Comparison of ENCODE assay signal across 8 cellular contexts in the genomic region with DNA sequence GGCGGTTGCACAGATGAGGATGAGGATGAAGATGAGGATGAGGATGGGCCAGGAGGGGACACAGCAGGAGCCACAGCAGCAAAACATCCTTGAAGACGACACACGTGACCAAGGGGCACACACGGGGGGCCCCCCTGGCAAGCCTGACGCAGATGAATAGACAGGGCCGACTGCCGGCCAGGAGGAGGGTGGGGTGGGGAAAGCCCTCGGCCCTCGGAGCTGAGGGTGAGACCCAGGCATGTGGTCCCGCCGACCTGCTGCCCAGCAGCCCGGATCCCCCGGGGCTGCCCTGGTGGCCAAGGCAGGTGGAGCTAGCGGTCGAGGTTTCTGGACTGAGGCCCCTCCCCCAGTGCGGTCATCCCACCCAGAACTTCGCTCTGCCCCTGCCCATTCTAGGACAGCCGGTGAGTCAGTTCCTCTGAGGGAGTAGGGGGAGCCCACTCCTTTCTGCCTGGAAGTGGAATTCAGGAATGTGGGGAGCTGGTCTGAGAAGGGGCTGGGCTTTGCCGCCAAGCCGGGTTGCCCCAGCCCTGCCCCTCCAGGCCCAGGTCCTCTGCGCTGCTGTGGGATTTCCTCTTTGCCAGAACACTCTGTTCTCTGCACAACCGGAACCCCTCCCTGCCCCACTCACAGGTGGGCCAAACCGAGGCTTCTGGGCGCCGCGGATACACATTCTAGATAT. TPM values are rescaled to one million over a fixed set of nuclear protein-coding genes. Genes with fewer than 3 reads are reported as not detected.
DNase-seq lines count a peak whose midpoint lies in the region; TF ChIP-seq lines count a peak whose summit lies in the region.

No MANE protein-coding gene starts in this region.

- no peak for TF ChIP-seq RAD21 in liver (IDR thresholded peaks at IDR 0.05)

- H3K4me3 ChIP-seq in liver (ENCODE audit: low read depth in 1 of 3, low read length in 3 of 3), result no peak overlapping the region
- H3K4me3 ChIP-seq in thyroid gland (replicated peaks in 1 of 3), result no peak overlapping the region

- H3K4me1 ChIP-seq in liver (ENCODE audit: control insufficient read depth in 4 of 4, insufficient read depth in 4 of 4, low read length in 3 of 4) (peaks cover 3 to 57% (median 22%) of the 10 kb centered on the region in 4 donors), thyroid gland (peaks cover 24 to 75% of the 10 kb centered on the region in 2 donors)

- H3K27me3 ChIP-seq in liver (ENCODE audit: control insufficient read depth in 4 of 4, insufficient read depth in 4 of 4, low read length in 3 of 4) (no peaks in the 10 kb centered on the region), thyroid gland (no peaks in the 10 kb centered on the region)

- intact Hi-C loops in thyroid gland (cut with DNase I), result loop anchor here (10.0 kb wide), 2 partner anchors 97 to 157 kb away; no protein-coding TSS in a partner anchor

- H3K27ac ChIP-seq in liver (ENCODE audit: low read depth in 1 of 2, low read length in 2 of 2) (peak overlapping the region; percentile 23 to 32), thyroid gland (peak overlapping the region; percentile 89 to 95 (median 93))

- H3K9ac ChIP-seq in liver (ENCODE audit: low read depth in 1 of 2, low read length in 2 of 2), result no peak overlapping the region

- DNase-seq in stimulated activated CD4-positive, alpha-beta T cell treated with anti-CD3 and anti-CD28 coated beads, Interleukin-15, amount 100 ng/mL, for 24 hours, result peak; percentile 34
- DNase-seq in stimulated activated CD4-positive, alpha-beta T cell treated with anti-CD3 and anti-CD28 coated beads, Interleukin-1b, Interleukin-23, amount 100 ng/mL, for 48 hours, result no peak
- peak; percentile 76 for DNase-seq in brain pericyte (ENCODE audit: low read depth, low spot score)
- DNase-seq in thyroid gland, result peak; percentile 40 to 44
- no peak for DNase-seq in dedifferentiated amniotic fluid mesenchymal stem cell (ENCODE audit: extremely low spot score)
- no peak for DNase-seq in NCI-H510A (lab: John Stamatoyannopoulos, UW)

- TF ChIP-seq CTCF in liver (IDR thresholded peaks at IDR 0.05; ENCODE audit: low read depth, low read length, missing input control) (no peak), thyroid gland (IDR thresholded peaks at IDR 0.05) (peak in 3 of 6 experiments; percentile 12 to 22 (median 14))

- no peaks in the 10 kb centered on the region for H3K9me3 ChIP-seq in liver (ENCODE audit: control insufficient read depth in 4 of 4, low read length in 3 of 4)
- H3K9me3 ChIP-seq in thyroid gland, result no peaks in the 10 kb centered on the region

- H3K36me3 ChIP-seq in liver (ENCODE audit: control insufficient read depth in 4 of 4, insufficient read depth in 3 of 4, low read depth in 1 of 4, low read length in 3 of 4) (no peaks in the 10 kb centered on the region), thyroid gland (no peaks in the 10 kb centered on the region)

- no peak for TF ChIP-seq POLR2A in thyroid gland (IDR thresholded peaks at IDR 0.05)

- WGBS in liver, result 61% methylated on average over 26 of the region's 26 CpGs
- WGBS in thyroid gland, 2 donors, result 20 to 32% methylated on average over 24 to 25 of the region's 26 CpGs

TF ChIP-seq in PFSK-1, 5 proteins besides CTCF, POLR2A, EP300 and RAD21:
- TF ChIP-seq FOXP2 (optimal IDR thresholded peaks at IDR 0.05; ENCODE audit: borderline replicate concordance, extremely low read depth, extremely low read length, insufficient read depth), result peak; percentile 55
- TF ChIP-seq SIN3A (IDR thresholded peaks at IDR 0.05; ENCODE audit: borderline replicate concordance, insufficient read depth, low read length), result no peak
- TF ChIP-seq TAF1 (IDR thresholded peaks at IDR 0.05; ENCODE audit: borderline replicate concordance, insufficient read depth, low read length), result no peak
- TF ChIP-seq POLR2AphosphoS5 (IDR thresholded peaks at IDR 0.05; ENCODE audit: low read depth, low read length), result no peak

TF ChIP-seq in liver, 16 proteins besides CTCF, POLR2A, EP300 and RAD21:
- no peak for TF ChIP-seq RXRA (IDR thresholded peaks at IDR 0.05)
- TF ChIP-seq, protein P1, sequence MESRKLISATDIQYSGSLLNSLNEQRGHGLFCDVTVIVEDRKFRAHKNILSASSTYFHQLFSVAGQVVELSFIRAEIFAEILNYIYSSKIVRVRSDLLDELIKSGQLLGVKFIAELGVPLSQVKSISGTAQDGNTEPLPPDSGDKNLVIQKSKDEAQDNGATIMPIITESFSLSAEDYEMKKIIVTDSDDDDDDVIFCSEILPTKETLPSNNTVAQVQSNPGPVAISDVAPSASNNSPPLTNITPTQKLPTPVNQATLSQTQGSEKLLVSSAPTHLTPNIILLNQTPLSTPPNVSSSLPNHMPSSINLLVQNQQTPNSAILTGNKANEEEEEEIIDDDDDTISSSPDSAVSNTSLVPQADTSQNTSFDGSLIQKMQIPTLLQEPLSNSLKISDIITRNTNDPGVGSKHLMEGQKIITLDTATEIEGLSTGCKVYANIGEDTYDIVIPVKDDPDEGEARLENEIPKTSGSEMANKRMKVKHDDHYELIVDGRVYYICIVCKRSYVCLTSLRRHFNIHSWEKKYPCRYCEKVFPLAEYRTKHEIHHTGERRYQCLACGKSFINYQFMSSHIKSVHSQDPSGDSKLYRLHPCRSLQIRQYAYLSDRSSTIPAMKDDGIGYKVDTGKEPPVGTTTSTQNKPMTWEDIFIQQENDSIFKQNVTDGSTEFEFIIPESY (IDR thresholded peaks at IDR 0.05), result no peak
- no peak for TF ChIP-seq HNF4G (IDR thresholded peaks at IDR 0.05)
- TF ChIP-seq, protein P2, sequence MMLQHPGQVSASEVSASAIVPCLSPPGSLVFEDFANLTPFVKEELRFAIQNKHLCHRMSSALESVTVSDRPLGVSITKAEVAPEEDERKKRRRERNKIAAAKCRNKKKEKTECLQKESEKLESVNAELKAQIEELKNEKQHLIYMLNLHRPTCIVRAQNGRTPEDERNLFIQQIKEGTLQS (IDR thresholded peaks at IDR 0.05), result no peak
- no peak for TF ChIP-seq FOXA1 (IDR thresholded peaks at IDR 0.05)
- no peak for TF ChIP-seq HNF4A (conservative IDR thresholded peaks at IDR 0.05)
- TF ChIP-seq FOXA2 (IDR thresholded peaks at IDR 0.05), result no peak
- TF ChIP-seq JUND (IDR thresholded peaks at IDR 0.05), result no peak
- no peak for TF ChIP-seq EGR1 (IDR thresholded peaks at IDR 0.05; ENCODE audit: low read depth in 2 of 2)
- TF ChIP-seq, protein P3, sequence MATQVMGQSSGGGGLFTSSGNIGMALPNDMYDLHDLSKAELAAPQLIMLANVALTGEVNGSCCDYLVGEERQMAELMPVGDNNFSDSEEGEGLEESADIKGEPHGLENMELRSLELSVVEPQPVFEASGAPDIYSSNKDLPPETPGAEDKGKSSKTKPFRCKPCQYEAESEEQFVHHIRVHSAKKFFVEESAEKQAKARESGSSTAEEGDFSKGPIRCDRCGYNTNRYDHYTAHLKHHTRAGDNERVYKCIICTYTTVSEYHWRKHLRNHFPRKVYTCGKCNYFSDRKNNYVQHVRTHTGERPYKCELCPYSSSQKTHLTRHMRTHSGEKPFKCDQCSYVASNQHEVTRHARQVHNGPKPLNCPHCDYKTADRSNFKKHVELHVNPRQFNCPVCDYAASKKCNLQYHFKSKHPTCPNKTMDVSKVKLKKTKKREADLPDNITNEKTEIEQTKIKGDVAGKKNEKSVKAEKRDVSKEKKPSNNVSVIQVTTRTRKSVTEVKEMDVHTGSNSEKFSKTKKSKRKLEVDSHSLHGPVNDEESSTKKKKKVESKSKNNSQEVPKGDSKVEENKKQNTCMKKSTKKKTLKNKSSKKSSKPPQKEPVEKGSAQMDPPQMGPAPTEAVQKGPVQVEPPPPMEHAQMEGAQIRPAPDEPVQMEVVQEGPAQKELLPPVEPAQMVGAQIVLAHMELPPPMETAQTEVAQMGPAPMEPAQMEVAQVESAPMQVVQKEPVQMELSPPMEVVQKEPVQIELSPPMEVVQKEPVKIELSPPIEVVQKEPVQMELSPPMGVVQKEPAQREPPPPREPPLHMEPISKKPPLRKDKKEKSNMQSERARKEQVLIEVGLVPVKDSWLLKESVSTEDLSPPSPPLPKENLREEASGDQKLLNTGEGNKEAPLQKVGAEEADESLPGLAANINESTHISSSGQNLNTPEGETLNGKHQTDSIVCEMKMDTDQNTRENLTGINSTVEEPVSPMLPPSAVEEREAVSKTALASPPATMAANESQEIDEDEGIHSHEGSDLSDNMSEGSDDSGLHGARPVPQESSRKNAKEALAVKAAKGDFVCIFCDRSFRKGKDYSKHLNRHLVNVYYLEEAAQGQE (IDR thresholded peaks at IDR 0.05), result no peak
- TF ChIP-seq NR2F2 (IDR thresholded peaks at IDR 0.05), result no peak
- no peak for TF ChIP-seq TAF1 (conservative IDR thresholded peaks at IDR 0.05)
- no peak for TF ChIP-seq GABPA (IDR thresholded peaks at IDR 0.05 in 1 of 2, conservative IDR thresholded peaks at IDR 0.05 in 1 of 2)
- TF ChIP-seq SP1 (IDR thresholded peaks at IDR 0.05), result no peak

RNA-seq across cellular contexts. Expression of a gene that starts 9.9 kb away (rescaled TPM):
- 0.39 TPM for polyA plus RNA-seq in PFSK-1 (2012; ENCODE audit: insufficient read length, low read depth)
- total RNA-seq in liver (1 to 10 TPM; 1.6 to 7.8 TPM), thyroid gland (10 to 100 TPM; 14.7 to 32.3 (median 25.6) TPM)
- polyA plus RNA-seq in liver, result 1 to 10 TPM in 1 of 2 donors, under 1 TPM in 1; 0.83 to 1.2 TPM

RNA-seq across cellular contexts. Expression of a gene that starts 12.3 kb away (rescaled TPM):
- polyA plus RNA-seq in PFSK-1 (2012; ENCODE audit: insufficient read length, low read depth), result 0.88 TPM
- total RNA-seq in liver, result 1 to 10 TPM in 1 of 2 donors, under 1 TPM in 1; 0.75 to 1.0 TPM
- under 1 TPM in 1 of 2 donors, not detected in 1; 0.63 TPM for polyA plus RNA-seq in liver
- 1 to 10 TPM; 1.5 to 8.3 (median 4.2) TPM for total RNA-seq in thyroid gland

RNA-seq across cellular contexts. Expression of a gene that starts 26.3 kb away (rescaled TPM):
- polyA plus RNA-seq in PFSK-1 (2012; ENCODE audit: insufficient read length, low read depth), result 19.3 TPM
- total RNA-seq in liver, result 1 to 10 TPM; 3.6 to 6.7 TPM
- 1 to 10 TPM; 2.9 to 5.6 TPM for polyA plus RNA-seq in liver
- total RNA-seq in thyroid gland, result 10 to 100 TPM; 16.4 to 31.1 (median 22.1) TPM

RNA-seq across cellular contexts. Expression of a gene that starts 58.1 kb away (rescaled TPM):
- polyA plus RNA-seq in PFSK-1 (2012; ENCODE audit: insufficient read length, low read depth), result not detected
- total RNA-seq in liver (1 to 10 TPM; 1.3 to 2.6 TPM), thyroid gland (10 to 100 TPM; 32.7 to 65.4 (median 42.6) TPM)
- under 1 TPM; 0.52 to 0.90 TPM for polyA plus RNA-seq in liver

Comparison
In these comparisons a context has a peak if more than half of its experiments do, and no peak if none do; other contexts are left out.
1. DNase-seq: peak in stimulated activated CD4-positive, alpha-beta T cell treated with anti-CD3 and anti-CD28 coated beads, Interleukin-15, amount 100 ng/mL, for 24 hours (single experiment), brain pericyte (single experiment) and thyroid gland (2 of 2); none in stimulated activated CD4-positive, alpha-beta T cell treated with anti-CD3 and anti-CD28 coated beads, Interleukin-1b, Interleukin-23, amount 100 ng/mL, for 48 hours (single experiment), dedifferentiated amniotic fluid mesenchymal stem cell (single experiment) and NCI-H510A (single experiment).